ENCODE assay signal across 14 cellular contexts in genomic region chr5:116938488-116938887, GRCh38.
DNase-seq lines count a peak whose midpoint lies in the region; ATAC-seq and TF ChIP-seq lines count a peak whose summit lies in the region.
"Had no signal": no experiment of that assay in that cellular context is flagged by ENCODE, and none has a peak within 500 bp of the region (broad histone marks: within the 10 kb centered on the region; RNA-seq: fewer than 3 reads in every experiment).

No MANE protein-coding gene starts in this region.

- H3K4me1 Mint-ChIP-seq in WTC11 (peaks cover 62% of the 10 kb centered on the region), mesothelial cell of epicardium (peaks cover 11% of the 10 kb centered on the region)
- H3K4me1 Mint-ChIP-seq in activated T-cell treated with anti-CD3 and anti-CD28 coated beads, Interleukin-2, amount 50 U/mL, for 72 hours (ENCODE audit: low read depth), result no peaks in the 10 kb centered on the region
- H3K4me1 Mint-ChIP-seq: stimulated activated naive B cell treated with anti-CD40 and anti-IgM and Interleukin-4, amounts not matched to agents 10 μg/mL and 1 μg/mL and 100 μg/mL, for 72 hours had no signal

- no peak for TF ChIP-seq CTCF in WTC11 (IDR thresholded peaks at IDR 0.05)
- no peak for TF ChIP-seq CTCF in mesothelial cell of epicardium (IDR thresholded peaks at IDR 0.05; ENCODE audit: unreplicated experiment)

- H3K9me3 Mint-ChIP-seq in WTC11 (peaks cover 6% of the 10 kb centered on the region; the same call in 1 of the 2 replicates), mesothelial cell of epicardium (peaks cover 6% of the 10 kb centered on the region)
- no peaks in the 10 kb centered on the region for H3K9me3 Mint-ChIP-seq in activated T-cell treated with anti-CD3 and anti-CD28 coated beads, Interleukin-2, amount 50 U/mL, for 72 hours
- H3K9me3 Mint-ChIP-seq: activated CD4-positive, alpha-beta memory T cell treated with anti-CD3 and anti-CD28 coated beads for 36 hours; stimulated activated naive B cell treated with anti-CD40 and anti-IgM and Interleukin-4, amounts not matched to agents 10 μg/mL and 1 μg/mL and 100 μg/mL, for 72 hours; T-helper 1 cell treated with Interleukin-12 subunit alpha and Interleukin-12 subunit beta and Interleukin-4 antibody, amounts not matched to agents 30 μg/mL and 1 μg/mL, for 36 hours had no signal

- H3K27me3 Mint-ChIP-seq in WTC11 (ENCODE audit: low read depth) (no peaks in the 10 kb centered on the region), mesothelial cell of epicardium (ENCODE audit: low read depth) (no peaks in the 10 kb centered on the region)
- H3K27me3 Mint-ChIP-seq in activated T-cell treated with anti-CD3 and anti-CD28 coated beads, Interleukin-2, amount 50 U/mL, for 72 hours (ENCODE audit: low read depth), result no peaks in the 10 kb centered on the region
- H3K27me3 Mint-ChIP-seq: activated CD4-positive, alpha-beta memory T cell treated with anti-CD3 and anti-CD28 coated beads for 36 hours had no signal

- peak; percentile 56 for ATAC-seq in HG02571 (IDR thresholded peaks at IDR 0.05; ENCODE audit: unreplicated experiment)
- peak; percentile 98 for ATAC-seq in WTC11
- no peak for ATAC-seq in GM18870 (IDR thresholded peaks at IDR 0.05; ENCODE audit: unreplicated experiment)
- no peak for ATAC-seq in activated T-cell treated with anti-CD3 and anti-CD28 coated beads, Interleukin-2, amount 50 U/mL, for 72 hours (replicated peaks in 1 of 2)
- ATAC-seq in activated CD4-positive, CD25-positive, alpha-beta regulatory T cell treated with anti-CD3 and anti-CD28 coated beads, Interleukin-2, amount 50 U/mL, for 24 hours, result no peak
- no peak for ATAC-seq in GM18502 (IDR thresholded peaks at IDR 0.05; ENCODE audit: poor library complexity, unreplicated experiment)
- ATAC-seq: psoas muscle; stimulated activated naive B cell treated with anti-CD40 and anti-IgM and Interleukin-4, amounts not matched to agents 10 μg/mL and 1 μg/mL and 100 μg/mL, for 72 hours had no signal

- POLR2A ChIA-PET in WTC11 (lab: Charles Lee), result interaction anchor here (0.6 kb wide), 2 partner anchors 116 to 363 kb away, joined by 3 to 5 read pairs; no protein-coding TSS in a partner anchor

- H3K27ac Mint-ChIP-seq in WTC11 (peak overlapping the region; percentile 88), mesothelial cell of epicardium (peak overlapping the region; percentile 54)
- no peak overlapping the region for H3K27ac Mint-ChIP-seq in activated T-cell treated with anti-CD3 and anti-CD28 coated beads, Interleukin-2, amount 50 U/mL, for 72 hours
- H3K27ac Mint-ChIP-seq: activated CD4-positive, alpha-beta memory T cell treated with anti-CD3 and anti-CD28 coated beads for 36 hours; stimulated activated naive B cell treated with anti-CD40 and anti-IgM and Interleukin-4, amounts not matched to agents 10 μg/mL and 1 μg/mL and 100 μg/mL, for 72 hours; T-helper 1 cell treated with Interleukin-12 subunit alpha and Interleukin-12 subunit beta and Interleukin-4 antibody, amounts not matched to agents 30 μg/mL and 1 μg/mL, for 36 hours had no signal

- H3K4me3 Mint-ChIP-seq in WTC11 (0 out of 2 replicates have a peak overlapping the region, but pooled peaks have one; percentile 14), mesothelial cell of epicardium (no peak overlapping the region)
- no peak overlapping the region for H3K4me3 Mint-ChIP-seq in activated T-cell treated with anti-CD3 and anti-CD28 coated beads, Interleukin-2, amount 50 U/mL, for 72 hours
- H3K4me3 Mint-ChIP-seq: activated CD4-positive, alpha-beta memory T cell treated with anti-CD3 and anti-CD28 coated beads for 36 hours; stimulated activated naive B cell treated with anti-CD40 and anti-IgM and Interleukin-4, amounts not matched to agents 10 μg/mL and 1 μg/mL and 100 μg/mL, for 72 hours; T-helper 1 cell treated with Interleukin-12 subunit alpha and Interleukin-12 subunit beta and Interleukin-4 antibody, amounts not matched to agents 30 μg/mL and 1 μg/mL, for 36 hours had no signal

- peak; percentile 21 for DNase-seq in COR-L47 (lab: John Stamatoyannopoulos, UW)
- peak; percentile 48 for DNase-seq in WTC11 (ENCODE audit: low spot score)
- no peak for DNase-seq in mesothelial cell of epicardium (ENCODE audit: low spot score in 2 of 2, unreplicated experiment in 2 of 2)
- no peak for DNase-seq in activated T-cell treated with anti-CD3 and anti-CD28 coated beads, Interleukin-2, amount 50 U/mL, for 72 hours
- DNase-seq: activated CD4-positive, alpha-beta memory T cell treated with anti-CD3 and anti-CD28 coated beads for 36 hours; Peyer's patch; psoas muscle; stimulated activated CD4-positive, alpha-beta T cell treated with anti-CD3 and anti-CD28 coated beads, Interleukin-4, amount 100 ng/mL, for 1 hour; stimulated activated naive B cell treated with anti-CD40 and anti-IgM and Interleukin-4, amounts not matched to agents 10 μg/mL and 1 μg/mL and 100 μg/mL, for 72 hours had no signal

- CTCF ChIA-PET in WTC11 (lab: Charles Lee), result interaction anchor here (1.0 to 1.9 kb wide), 2 partner anchors 9 to 362 kb away, joined by 3 to 6 read pairs; no protein-coding TSS in a partner anchor

- H3K36me3 Mint-ChIP-seq in WTC11 (no peaks in the 10 kb centered on the region), mesothelial cell of epicardium (no peaks in the 10 kb centered on the region)
- no peaks in the 10 kb centered on the region for H3K36me3 Mint-ChIP-seq in activated T-cell treated with anti-CD3 and anti-CD28 coated beads, Interleukin-2, amount 50 U/mL, for 72 hours (ENCODE audit: insufficient read depth in 2 of 2)
- H3K36me3 Mint-ChIP-seq: activated CD4-positive, alpha-beta memory T cell treated with anti-CD3 and anti-CD28 coated beads for 36 hours; stimulated activated naive B cell treated with anti-CD40 and anti-IgM and Interleukin-4, amounts not matched to agents 10 μg/mL and 1 μg/mL and 100 μg/mL, for 72 hours had no signal

TF ChIP-seq in WTC11, 78 proteins besides CTCF, POLR2A, EP300 and RAD21:
- TF ChIP-seq FOXJ3 (CRISPR knock-in tag; IDR thresholded peaks at IDR 0.05; ENCODE audit: borderline replicate concordance) (no peak), NR1H2 (CRISPR knock-in tag; IDR thresholded peaks at IDR 0.05) (no peak), ATF3 (CRISPR knock-in tag; conservative IDR thresholded peaks at IDR 0.05) (no peak), ZBTB43 (CRISPR knock-in tag; IDR thresholded peaks at IDR 0.05) (no peak), ZNF138 (CRISPR knock-in tag; conservative IDR thresholded peaks at IDR 0.05) (no peak), ZNF423 (CRISPR knock-in tag; IDR thresholded peaks at IDR 0.05) (no peak), ZNF232 (CRISPR knock-in tag; IDR thresholded peaks at IDR 0.05) (no peak), ZBTB21 (CRISPR knock-in tag; IDR thresholded peaks at IDR 0.05; ENCODE audit: borderline replicate concordance) (no peak), TEAD4 (CRISPR knock-in tag; IDR thresholded peaks at IDR 0.05) (no peak), HMGA2 (CRISPR knock-in tag; IDR thresholded peaks at IDR 0.05) (no peak), MXD4 (CRISPR knock-in tag; IDR thresholded peaks at IDR 0.05; ENCODE audit: borderline replicate concordance) (no peak)
- TF ChIP-seq, protein P1, sequence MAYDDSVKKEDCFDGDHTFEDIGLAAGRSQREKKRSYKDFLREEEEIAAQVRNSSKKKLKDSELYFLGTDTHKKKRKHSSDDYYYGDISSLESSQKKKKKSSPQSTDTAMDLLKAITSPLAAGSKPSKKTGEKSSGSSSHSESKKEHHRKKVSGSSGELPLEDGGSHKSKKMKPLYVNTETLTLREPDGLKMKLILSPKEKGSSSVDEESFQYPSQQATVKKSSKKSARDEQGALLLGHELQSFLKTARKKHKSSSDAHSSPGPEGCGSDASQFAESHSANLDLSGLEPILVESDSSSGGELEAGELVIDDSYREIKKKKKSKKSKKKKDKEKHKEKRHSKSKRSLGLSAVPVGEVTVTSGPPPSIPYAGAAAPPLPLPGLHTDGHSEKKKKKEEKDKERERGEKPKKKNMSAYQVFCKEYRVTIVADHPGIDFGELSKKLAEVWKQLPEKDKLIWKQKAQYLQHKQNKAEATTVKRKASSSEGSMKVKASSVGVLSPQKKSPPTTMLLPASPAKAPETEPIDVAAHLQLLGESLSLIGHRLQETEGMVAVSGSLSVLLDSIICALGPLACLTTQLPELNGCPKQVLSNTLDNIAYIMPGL (CRISPR knock-in tag; IDR thresholded peaks at IDR 0.05), result no peak

Comparison
In these comparisons a context has a peak if more than half of its experiments do, and no peak if none do; other contexts are left out.
1. DNase-seq: peak in COR-L47 (single experiment) and WTC11 (single experiment); none in mesothelial cell of epicardium (0 of 2) and activated T-cell treated with anti-CD3 and anti-CD28 coated beads, Interleukin-2, amount 50 U/mL, for 72 hours (0 of 2).
2. ATAC-seq: peak in HG02571 (single experiment) and WTC11 (single experiment); none in GM18870 (single experiment), activated T-cell treated with anti-CD3 and anti-CD28 coated beads, Interleukin-2, amount 50 U/mL, for 72 hours (0 of 2), activated CD4-positive, CD25-positive, alpha-beta regulatory T cell treated with anti-CD3 and anti-CD28 coated beads, Interleukin-2, amount 50 U/mL, for 24 hours (0 of 2) and GM18502 (single experiment).